Comparison of ENCODE assay signal across 8 cellular contexts in the genomic region with DNA sequence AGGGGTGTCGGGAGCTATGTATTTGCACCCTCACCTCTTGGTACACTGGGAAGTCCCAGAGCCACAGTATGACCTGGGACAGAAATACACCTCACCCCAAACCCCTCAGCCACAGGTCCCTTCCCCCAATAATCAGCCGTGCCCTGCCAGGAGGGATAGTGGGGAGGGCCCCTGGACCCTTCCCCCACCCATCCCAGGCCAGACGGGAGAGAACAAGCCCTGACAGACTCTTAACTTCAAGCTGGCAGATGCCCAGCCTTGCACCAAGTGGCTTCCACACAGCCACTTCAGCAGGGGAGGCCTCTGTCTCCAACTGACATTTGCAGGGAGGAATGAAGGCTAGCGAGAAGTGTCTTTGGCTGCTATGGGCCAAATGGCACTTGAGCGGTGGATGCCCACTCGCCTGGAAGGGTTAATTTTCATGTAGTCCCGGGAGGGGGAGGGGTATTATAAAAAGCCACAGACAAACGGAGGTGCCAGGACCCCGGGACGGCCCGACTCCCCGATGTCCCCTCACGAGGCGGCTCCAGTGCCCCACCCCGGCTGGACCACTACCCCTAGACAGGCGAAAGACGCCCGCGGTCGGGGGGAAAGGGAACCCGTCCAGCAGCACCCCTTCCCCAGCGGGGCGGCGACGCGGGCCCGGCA. TPM values are rescaled to one million over a fixed set of nuclear protein-coding genes. Genes with fewer than 3 reads are reported as not detected.
DNase-seq lines count a peak whose midpoint lies in the region; TF ChIP-seq lines count a peak whose summit lies in the region.

No MANE protein-coding gene starts in this region.

- H2BK15ac ChIP-seq in H9 (ENCODE audit: low read depth, low read length), result no peak overlapping the region

- no peaks in the 10 kb centered on the region for H3K9me3 ChIP-seq in H9 (ENCODE audit: control insufficient read depth, low read depth, low read length)
- H3K9me3 ChIP-seq in SJSA1 (replicated peaks), result no peaks in the 10 kb centered on the region
- H3K9me3 ChIP-seq in osteoblast (ENCODE audit: low read depth, low read length), result no peaks in the 10 kb centered on the region

- no peak overlapping the region for H2AK5ac ChIP-seq in H9 (ENCODE audit: insufficient read length, low read length)

- no peaks in the 10 kb centered on the region for H4K20me1 ChIP-seq in H9 (ENCODE audit: control insufficient read depth, insufficient read depth, insufficient read length)
- H4K20me1 ChIP-seq in osteoblast (ENCODE audit: insufficient read depth, low read length), result peaks cover 21% of the 10 kb centered on the region

- no peak overlapping the region for H2BK5ac ChIP-seq in H9 (ENCODE audit: insufficient read length, low read length)

- no CpG with 5 or more reads among the region's 27 CpGs for WGBS in H9 (ENCODE audit: extremely low coverage, insufficient read length, low lambda C conversion rate)

- H3K4me1 ChIP-seq in H9 (ENCODE audit: insufficient read depth, low read length), result no peaks in the 10 kb centered on the region; the same call in 1 of the 2 replicates
- peaks cover 71% of the 10 kb centered on the region for H3K4me1 ChIP-seq in SJSA1 (replicated peaks)
- H3K4me1 ChIP-seq in osteoblast (ENCODE audit: insufficient read depth, low read length), result peaks cover 41% of the 10 kb centered on the region

- H3K79me1 ChIP-seq in H9 (ENCODE audit: insufficient read depth, low read depth, low read length, poor library complexity, severe bottlenecking), result no peaks in the 10 kb centered on the region

- no peak overlapping the region for H4K5ac ChIP-seq in H9 (ENCODE audit: insufficient read length, low read depth, low read length)

- no peak overlapping the region for H2BK12ac ChIP-seq in H9 (ENCODE audit: insufficient read length, low read depth, low read length)

- TF ChIP-seq CTCF in H9 (conservative IDR thresholded peaks at IDR 0.05) (no peak), fibroblast of villous mesenchyme (IDR thresholded peaks at IDR 0.05; ENCODE audit: insufficient read depth, low read depth, low read length) (no peak), osteoblast (IDR thresholded peaks at IDR 0.05; ENCODE audit: extremely low read depth, low read depth, low read length) (no peak)

- H3K79me2 ChIP-seq in H9 (ENCODE audit: insufficient read depth, low read length), result no peaks in the 10 kb centered on the region
- peaks cover 56% of the 10 kb centered on the region for H3K79me2 ChIP-seq in osteoblast (ENCODE audit: insufficient read depth, low read length)

- H3K36me3 Mint-ChIP-seq in H9 (ENCODE audit: insufficient read depth in 1 of 3, low read depth in 3 of 3), result peaks cover 0 to 1% (median 0%) of the 10 kb centered on the region in 3 experiments; a peak in 1 of 7 replicates

- H2BK20ac ChIP-seq in H9 (ENCODE audit: low read depth, low read length, poor library complexity, severe bottlenecking), result no peak overlapping the region

- no peak overlapping the region for H2BK120ac ChIP-seq in H9 (ENCODE audit: low read depth, low read length, poor library complexity, severe bottlenecking)

- no peak overlapping the region for H3K23ac ChIP-seq in H9 (ENCODE audit: insufficient read length, low read depth, low read length)

- in situ Hi-C loops in KBM-7 (cut with MboI; ENCODE audit: low pct_unique_long_range_greater_than_20kb, low sequenced_read_pairs), result no loop called here

- H3K9me3 Mint-ChIP-seq in H9, result no peaks in the 10 kb centered on the region

- H3K23me2 ChIP-seq in H9 (ENCODE audit: insufficient read length, low read depth, low read length, poor library complexity, severe bottlenecking), result peaks cover 10% of the 10 kb centered on the region

- peaks cover 15 to 17% of the 10 kb centered on the region in 2 experiments for H3K4me1 Mint-ChIP-seq in H9

- H3K14ac ChIP-seq in H9 (ENCODE audit: insufficient read depth, low read length), result no peak overlapping the region

- peaks cover 50% of the 10 kb centered on the region for H3K27me3 Mint-ChIP-seq in H9 (ENCODE audit: low read depth)

- no peak overlapping the region for H4K8ac ChIP-seq in H9 (replicated peaks; ENCODE audit: insufficient read length, low read depth, low read length)

- no peak for DNase-seq in H9
- peak; percentile 54 to 58 for DNase-seq in SJSA1 (ENCODE audit: low read depth in 1 of 2, low spot score in 2 of 2)
- no peak for DNase-seq in fibroblast of villous mesenchyme (ENCODE audit: low read depth)
- DNase-seq in osteoblast (ENCODE audit: insufficient read length, low spot score, missing footprints), result peak; percentile 82
- DNase-seq in AG20443 (ENCODE audit: low spot score), result no peak
- no peak for DNase-seq in KBM-7
- no peak for DNase-seq in AML-193 (lab: John Stamatoyannopoulos, UW)
- DNase-seq in occipital lobe (lab: John Stamatoyannopoulos, UW), result no peak

- H3K4me2 ChIP-seq in H9 (ENCODE audit: insufficient read depth, insufficient read length, low read length) (peak overlapping the region; percentile 26), osteoblast (ENCODE audit: insufficient read depth, low read length) (peak overlapping the region; percentile 97)

- no peak overlapping the region for H3K4ac ChIP-seq in H9 (ENCODE audit: low read depth, low read length)

- no peak overlapping the region for H3K27ac ChIP-seq in H9 (ENCODE audit: insufficient read length, low read depth, low read length)
- H3K27ac ChIP-seq in SJSA1, result peak overlapping the region; percentile 97
- H3K27ac ChIP-seq in osteoblast (ENCODE audit: low read depth, low read length), result peak overlapping the region; percentile 97

- H2AFZ ChIP-seq in H9 (ENCODE audit: low read length) (no peak overlapping the region), osteoblast (ENCODE audit: low read length) (peak overlapping the region; percentile 35)

- H3K27ac Mint-ChIP-seq in H9, result no peak overlapping the region

- H3K4me3 ChIP-seq in SJSA1, result peak overlapping the region; percentile 75
- H3K4me3 ChIP-seq in fibroblast of villous mesenchyme (ENCODE audit: low read depth, low read length), result peak overlapping the region; percentile 76
- H3K4me3 ChIP-seq in osteoblast (ENCODE audit: insufficient read depth, low read length), result peak overlapping the region; percentile 76

- H3K27me3 ChIP-seq in H9 (ENCODE audit: insufficient read depth, low read length) (peaks cover 5% of the 10 kb centered on the region; the same call in 1 of the 2 replicates), SJSA1 (replicated peaks) (no peaks in the 10 kb centered on the region), osteoblast (ENCODE audit: insufficient read depth, low read length) (no peaks in the 10 kb centered on the region)

- no peak overlapping the region for H3K18ac ChIP-seq in H9 (ENCODE audit: insufficient read length, low read depth, low read length)

- no peak overlapping the region for H3K9ac ChIP-seq in H9 (ENCODE audit: extremely low read depth, insufficient read length, low read length)

- peak overlapping the region; percentile 65 to 80 for H3K4me3 Mint-ChIP-seq in H9

- H3K36me3 ChIP-seq in SJSA1 (peaks cover 43% of the 10 kb centered on the region), osteoblast (ENCODE audit: insufficient read depth, low read length) (peaks cover 8% of the 10 kb centered on the region)

- H4K91ac ChIP-seq in H9 (ENCODE audit: insufficient read length, low read depth, low read length), result no peak overlapping the region

- H3T11ph ChIP-seq in H9 (ENCODE audit: low read length), result no peak overlapping the region

- no peak overlapping the region for H3K56ac ChIP-seq in H9 (ENCODE audit: insufficient read length, low read depth, low read length)

RNA-seq across cellular contexts. Expression of gene SYNC, which starts 0.5 kb away (rescaled TPM):
- total RNA-seq in H9 (2021) (0.15 TPM in 2 replicates), fibroblast of villous mesenchyme (56.0 and 72.5 TPM in 2 replicates), osteoblast (129 and 139 TPM in 2 replicates), occipital lobe (4.1 TPM)
- 167 and 209 TPM in 2 replicates for total RNA-seq in SJSA1 (2014; rRNA removed; shearing (Covaris generic))

RNA-seq across cellular contexts. Expression of gene RBBP4, which starts 51.1 kb away (rescaled TPM):
- 416 and 421 TPM in 2 replicates for total RNA-seq in H9 (2021)
- 160 and 208 TPM in 2 replicates for total RNA-seq in SJSA1 (2014; rRNA removed; shearing (Covaris generic))
- total RNA-seq in fibroblast of villous mesenchyme, result 98.9 and 138 TPM in 2 replicates
- total RNA-seq in osteoblast, result 111 and 112 TPM in 2 replicates
- 212 TPM for total RNA-seq in occipital lobe

RNA-seq across cellular contexts. Expression of gene ZBTB8OS, which starts 51.7 kb away (rescaled TPM):
- total RNA-seq in H9 (2021) (59.4 and 64.2 TPM in 2 replicates), fibroblast of villous mesenchyme (34.5 and 44.5 TPM in 2 replicates), osteoblast (27.1 and 37.3 TPM in 2 replicates), occipital lobe (21.7 TPM)
- 81.1 and 92.2 TPM in 2 replicates for total RNA-seq in SJSA1 (2014; rRNA removed; shearing (Covaris generic))

Comparison
In these comparisons a context has a peak if more than half of its experiments do, and no peak if none do; other contexts are left out.
1. DNase-seq: peak in SJSA1 (2 of 2) and osteoblast (single experiment); none in H9 (single experiment), fibroblast of villous mesenchyme (single experiment), AG20443 (single experiment), KBM-7 (single experiment), AML-193 (0 of 2) and occipital lobe (single experiment).
2. RNA of gene SYNC, which starts 0.5 kb away (total RNA-seq): 167 to 209 TPM in SJSA1, 129 to 139 TPM in osteoblast and 56.0 to 72.5 TPM in fibroblast of villous mesenchyme; 4.1 TPM in occipital lobe (single experiment) and 0.15 TPM in H9; every median in the first group is over 10 times any median in the second.
3. Peak in every context shown above with its lines, with median percentiles within 50 percentile points of each other: H3K4me3 ChIP-seq.